Comparison of ENCODE assay signal across 19 cellular contexts in the genomic region with DNA sequence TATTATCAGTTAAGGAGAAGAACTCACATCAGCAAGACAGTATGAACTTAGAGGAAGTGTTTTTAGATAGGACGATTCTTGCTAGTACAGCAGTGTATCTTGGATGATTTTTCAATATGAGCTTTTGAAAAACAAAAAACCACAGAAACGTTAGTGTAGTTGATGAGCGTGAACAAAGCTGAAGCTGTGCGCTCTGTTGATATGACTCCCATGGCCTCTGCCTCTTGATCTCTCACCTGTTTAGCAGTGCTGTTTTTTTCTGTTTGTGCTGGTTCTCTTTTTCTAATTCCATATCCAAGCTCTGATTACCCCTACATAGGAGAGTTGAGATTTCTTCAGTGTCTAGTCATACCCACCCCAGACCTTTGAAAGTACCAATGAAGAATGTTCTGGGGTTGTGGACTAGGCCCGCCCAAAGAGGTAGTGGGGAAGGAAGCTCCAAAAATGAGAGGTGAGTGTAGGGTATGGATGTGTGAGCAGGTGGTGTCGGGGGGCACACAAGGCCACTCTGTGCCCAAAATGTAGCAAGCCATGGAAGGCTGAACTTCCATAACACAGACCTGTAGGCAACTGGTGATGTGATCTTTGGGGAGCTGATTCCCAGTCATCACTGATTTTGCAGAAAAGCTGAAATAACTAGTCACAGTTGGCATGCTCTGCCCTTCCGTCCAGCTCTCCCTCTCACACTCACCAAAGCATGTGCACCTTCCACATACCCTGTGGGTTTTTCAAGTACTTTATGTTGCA. TPM values are rescaled to one million over a fixed set of nuclear protein-coding genes. Genes with fewer than 3 reads are reported as not detected.
DNase-seq lines count a peak whose midpoint lies in the region; ATAC-seq and TF ChIP-seq lines count a peak whose summit lies in the region.
"Had no signal": no experiment of that assay in that cellular context is flagged by ENCODE, and none has a peak within 500 bp of the region (broad histone marks: within the 10 kb centered on the region; RNA-seq: fewer than 3 reads in every experiment).

No MANE protein-coding gene starts in this region.

- no peaks in the 10 kb centered on the region for H3K79me2 ChIP-seq in OCI-LY1 (ENCODE audit: insufficient read depth, low read length)

- H3K9me2 ChIP-seq in OCI-LY1 (ENCODE audit: low read depth, low read length) = no peaks in the 10 kb centered on the region

- H3K4me2 ChIP-seq in OCI-LY1 (ENCODE audit: low read length) = peak overlapping the region; percentile 58

- peak overlapping the region; percentile 9; the same call in 1 of the 2 replicates for H2AFZ ChIP-seq in OCI-LY1 (ENCODE audit: low read length)

- H3K27me3 ChIP-seq in OCI-LY1 (ENCODE audit: insufficient read depth, low read length) = no peaks in the 10 kb centered on the region
- H3K27me3 ChIP-seq: body of pancreas, pancreas, sigmoid colon, upper lobe of right lung had no signal

- peak overlapping the region; percentile 84 for H3K27ac Mint-ChIP-seq in activated T-helper 1 cell treated with anti-CD3 and anti-CD28 coated beads, Interleukin-12 subunit alpha, Interleukin-12 subunit beta, Interleukin-2, Interleukin-4 antibody, amounts not matched to agents 30 ng/mL and 10 ng/mL and 1 ng/mL, durations not matched to agents 14 hours and 24 hours and 36 hours
- no peak overlapping the region for H3K27ac Mint-ChIP-seq in stimulated activated effector memory CD8-positive, alpha-beta T cell treated with anti-CD3 and anti-CD28 coated beads, Interleukin-12 subunit alpha, Interleukin-12 subunit beta, amount 100 ng/mL, for 72 hours

- peak overlapping the region; percentile 58 for H3K9ac ChIP-seq in OCI-LY1 (ENCODE audit: low read length)

- TF ChIP-seq CTCF in OCI-LY1 (IDR thresholded peaks at IDR 0.05; ENCODE audit: low read length) = no peak

- H3K4me3 Mint-ChIP-seq in activated T-helper 1 cell treated with anti-CD3 and anti-CD28 coated beads, Interleukin-12 subunit alpha, Interleukin-12 subunit beta, Interleukin-2, Interleukin-4 antibody, amounts not matched to agents 30 ng/mL and 10 ng/mL and 1 ng/mL, durations not matched to agents 14 hours and 24 hours and 36 hours = peak overlapping the region; percentile 13
- no peak overlapping the region for H3K4me3 Mint-ChIP-seq in stimulated activated effector memory CD8-positive, alpha-beta T cell treated with anti-CD3 and anti-CD28 coated beads, Interleukin-12 subunit alpha, Interleukin-12 subunit beta, amount 100 ng/mL, for 72 hours

- ATAC-seq in activated CD4-positive, CD25-positive, alpha-beta regulatory T cell treated with anti-CD3 and anti-CD28 coated beads, Interleukin-2, amount 50 U/mL, for 24 hours = peak; percentile 61 to 62
- peak; percentile 41 for ATAC-seq in stimulated activated effector memory CD8-positive, alpha-beta T cell treated with anti-CD3 and anti-CD28 coated beads, Interleukin-12 subunit alpha, Interleukin-12 subunit beta, amount 100 ng/mL, for 72 hours
- ATAC-seq in GM19467 (IDR thresholded peaks at IDR 0.05; ENCODE audit: unreplicated experiment) = no peak
- ATAC-seq: body of pancreas, left lobe of liver, pancreas, upper lobe of right lung had no signal

- H3K9me3 ChIP-seq in OCI-LY1 (ENCODE audit: low read length) = no peaks in the 10 kb centered on the region
- H3K9me3 ChIP-seq: body of pancreas, pancreas, sigmoid colon, upper lobe of right lung had no signal

- H4K20me1 ChIP-seq in OCI-LY1 (ENCODE audit: insufficient read depth, low read length) = no peaks in the 10 kb centered on the region

- H3K4me3 ChIP-seq in OCI-LY1 (ENCODE audit: low read depth, low read length, poor library complexity, severe bottlenecking) = peak overlapping the region; percentile 13
- H3K4me3 ChIP-seq: body of pancreas, pancreas, sigmoid colon, upper lobe of right lung had no signal

- peaks cover 82% of the 10 kb centered on the region for H3K4me1 ChIP-seq in OCI-LY1 (ENCODE audit: insufficient read depth, low read length, severe bottlenecking)
- H3K4me1 ChIP-seq: body of pancreas, sigmoid colon, upper lobe of right lung had no signal

- no peaks in the 10 kb centered on the region for H3K36me3 ChIP-seq in OCI-LY1 (ENCODE audit: insufficient read depth, low read length)
- H3K36me3 ChIP-seq: pancreas, sigmoid colon, upper lobe of right lung had no signal

- H3K27ac ChIP-seq in OCI-LY1 (ENCODE audit: low read depth, low read length, poor library complexity, severe bottlenecking) = peak overlapping the region; percentile 99
- H3K27ac ChIP-seq: 22Rv1, body of pancreas, epithelial cell of prostate, pancreas, sigmoid colon, upper lobe of right lung had no signal

- DNase-seq in activated CD4-positive, CD25-positive, alpha-beta regulatory T cell treated with anti-CD3 and anti-CD28 coated beads, Interleukin-2, amount 50 U/mL, for 72 hours = no peak
- no peak for DNase-seq in activated T-helper 1 cell treated with anti-CD3 and anti-CD28 coated beads, Interleukin-12 subunit alpha, Interleukin-12 subunit beta, Interleukin-2, Interleukin-4 antibody, amounts not matched to agents 30 ng/mL and 10 ng/mL and 1 ng/mL, durations not matched to agents 14 hours and 24 hours and 36 hours (ENCODE audit: low spot score)
- no peak for DNase-seq in stimulated activated effector memory CD8-positive, alpha-beta T cell treated with anti-CD3 and anti-CD28 coated beads, Interleukin-12 subunit alpha, Interleukin-12 subunit beta, amount 100 ng/mL, for 72 hours (ENCODE audit: low spot score in 2 of 2)
- DNase-seq in superior temporal gyrus (ENCODE audit: extremely low spot score) (no peak), DMS79 treated with DMSO at 0.1 percent for 48 hours (lab: John Stamatoyannopoulos, UW) (no peak)
- DNase-seq: activated effector memory CD4-positive, alpha-beta T cell treated with anti-CD3 and anti-CD28 coated beads, Interleukin-2, amount 50 U/mL, for 16 hours; body of pancreas; NCI-H146; NK-92 treated with Interleukin-12 subunit alpha and Interleukin-12 subunit beta, amount 100 ng/mL, for 24 hours; pancreas; sigmoid colon; stimulated activated CD4-positive, alpha-beta T cell treated with anti-CD3 and anti-CD28 coated beads, Interleukin-2, amount 100 ng/mL, for 24 hours; upper lobe of right lung had no signal

- intact Hi-C loops in activated T-helper 1 cell treated with anti-CD3 and anti-CD28 coated beads, Interleukin-12 subunit alpha, Interleukin-12 subunit beta, Interleukin-2, Interleukin-4 antibody, amounts not matched to agents 30 ng/mL and 10 ng/mL and 1 ng/mL, durations not matched to agents 14 hours and 24 hours and 36 hours (cut with micrococcal nuclease) = loop anchor here (1.0 kb wide), 1 partner anchor 97 kb away; no protein-coding TSS in a partner anchor

- peaks cover 35% of the 10 kb centered on the region for H3K4me1 Mint-ChIP-seq in activated T-helper 1 cell treated with anti-CD3 and anti-CD28 coated beads, Interleukin-12 subunit alpha, Interleukin-12 subunit beta, Interleukin-2, Interleukin-4 antibody, amounts not matched to agents 30 ng/mL and 10 ng/mL and 1 ng/mL, durations not matched to agents 14 hours and 24 hours and 36 hours (ENCODE audit: low read depth)
- peaks cover 4% of the 10 kb centered on the region for H3K4me1 Mint-ChIP-seq in stimulated activated effector memory CD8-positive, alpha-beta T cell treated with anti-CD3 and anti-CD28 coated beads, Interleukin-12 subunit alpha, Interleukin-12 subunit beta, amount 100 ng/mL, for 72 hours

- H3K36me3 Mint-ChIP-seq in activated T-helper 1 cell treated with anti-CD3 and anti-CD28 coated beads, Interleukin-12 subunit alpha, Interleukin-12 subunit beta, Interleukin-2, Interleukin-4 antibody, amounts not matched to agents 30 ng/mL and 10 ng/mL and 1 ng/mL, durations not matched to agents 14 hours and 24 hours and 36 hours (ENCODE audit: low read depth) = no peaks in the 10 kb centered on the region
- no peaks in the 10 kb centered on the region for H3K36me3 Mint-ChIP-seq in stimulated activated effector memory CD8-positive, alpha-beta T cell treated with anti-CD3 and anti-CD28 coated beads, Interleukin-12 subunit alpha, Interleukin-12 subunit beta, amount 100 ng/mL, for 72 hours

- no peaks in the 10 kb centered on the region for H3F3A ChIP-seq in OCI-LY1 (ENCODE audit: insufficient read depth, low read length)

- no peaks in the 10 kb centered on the region for H3K9me3 Mint-ChIP-seq in activated T-helper 1 cell treated with anti-CD3 and anti-CD28 coated beads, Interleukin-12 subunit alpha, Interleukin-12 subunit beta, Interleukin-2, Interleukin-4 antibody, amounts not matched to agents 30 ng/mL and 10 ng/mL and 1 ng/mL, durations not matched to agents 14 hours and 24 hours and 36 hours
- H3K9me3 Mint-ChIP-seq in stimulated activated effector memory CD8-positive, alpha-beta T cell treated with anti-CD3 and anti-CD28 coated beads, Interleukin-12 subunit alpha, Interleukin-12 subunit beta, amount 100 ng/mL, for 72 hours = no peaks in the 10 kb centered on the region

- no peaks in the 10 kb centered on the region for H3K27me3 Mint-ChIP-seq in activated T-helper 1 cell treated with anti-CD3 and anti-CD28 coated beads, Interleukin-12 subunit alpha, Interleukin-12 subunit beta, Interleukin-2, Interleukin-4 antibody, amounts not matched to agents 30 ng/mL and 10 ng/mL and 1 ng/mL, durations not matched to agents 14 hours and 24 hours and 36 hours (ENCODE audit: insufficient read depth)

RNA-seq across cellular contexts. Expression of a gene that starts 20.0 kb away (rescaled TPM):
- total RNA-seq in activated T-helper 1 cell treated with anti-CD3 and anti-CD28 coated beads, Interleukin-12 subunit alpha, Interleukin-12 subunit beta, Interleukin-2, Interleukin-4 antibody, amounts not matched to agents 30 ng/mL and 10 ng/mL and 1 ng/mL, durations not matched to agents 14 hours and 24 hours and 36 hours = 50.6 and 59.7 TPM in 2 replicates
